ENCODE assay signal across 12 cellular contexts in the genomic region with DNA sequence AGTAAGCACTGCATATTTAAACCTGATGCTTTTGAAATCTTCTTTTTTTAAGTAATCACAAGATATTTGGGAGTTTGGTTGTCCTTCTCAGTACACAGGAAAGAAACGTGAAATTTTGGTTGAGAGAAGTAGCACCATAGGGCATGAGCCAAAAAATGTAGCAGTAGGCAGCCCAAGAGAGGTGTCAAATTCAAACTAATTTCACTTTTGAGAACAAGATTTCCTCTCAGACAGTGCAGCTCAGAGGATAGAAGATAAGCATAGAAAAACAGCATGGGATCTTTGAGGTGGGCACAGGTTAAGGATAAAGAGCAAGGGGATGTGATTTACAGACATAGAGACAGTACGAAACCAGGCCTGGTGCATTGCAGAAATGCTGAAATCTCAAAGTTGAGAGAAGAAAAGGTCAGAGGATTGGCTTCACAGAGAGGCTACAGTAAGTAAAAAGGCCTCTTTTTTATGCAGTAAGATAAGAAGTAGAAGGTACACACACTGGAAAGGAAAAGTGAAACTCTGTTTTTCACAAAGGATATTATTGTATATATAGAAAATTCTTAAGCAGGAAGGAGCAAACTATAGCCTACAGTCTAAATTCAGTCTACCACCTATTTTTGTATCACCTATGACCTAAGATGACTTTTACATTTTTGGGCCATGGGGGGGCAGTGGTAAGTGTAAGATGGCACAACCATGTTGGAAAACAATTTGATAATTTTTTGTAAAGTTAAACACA.
DNase-seq lines count a peak whose midpoint lies in the region; ATAC-seq and TF ChIP-seq lines count a peak whose summit lies in the region.
"Had no signal": no experiment of that assay in that cellular context is flagged by ENCODE, and none has a peak within 500 bp of the region (broad histone marks: within the 10 kb centered on the region; RNA-seq: fewer than 3 reads in every experiment).

No MANE protein-coding gene starts in this region.

- ATAC-seq in GM18519 (IDR thresholded peaks at IDR 0.05; ENCODE audit: low FRiP score, unreplicated experiment): peak; percentile 61
- ATAC-seq in GM21423 (IDR thresholded peaks at IDR 0.05; ENCODE audit: unreplicated experiment): peak; percentile 77
- peak; percentile 52 for ATAC-seq in HG03280 (IDR thresholded peaks at IDR 0.05; ENCODE audit: unreplicated experiment)
- ATAC-seq in foreskin keratinocyte: no peak
- ATAC-seq in Right ventricle myocardium inferior: no peak
- ATAC-seq in psoas muscle: no peak

- no peaks in the 10 kb centered on the region for H3K4me1 ChIP-seq in foreskin keratinocyte
- H3K4me1 ChIP-seq in psoas muscle: no peaks in the 10 kb centered on the region

- peak; percentile 26 for TF ChIP-seq CTCF in foreskin keratinocyte (conservative IDR thresholded peaks at IDR 0.05)
- no peak for TF ChIP-seq CTCF in psoas muscle (IDR thresholded peaks at IDR 0.05)

- no peak overlapping the region for H3K27ac ChIP-seq in foreskin keratinocyte
- H3K27ac ChIP-seq in psoas muscle: no peak overlapping the region

- H3K9me3 ChIP-seq in psoas muscle: no peaks in the 10 kb centered on the region

- DNase-seq in foreskin keratinocyte: no peak
- DNase-seq in anterior cingulate cortex (lab: John Stamatoyannopoulos, UW): no peak
- no peak for DNase-seq in Right ventricle myocardium inferior (ENCODE audit: missing footprints)
- no peak for DNase-seq in NCI-H82 (lab: John Stamatoyannopoulos, UW)
- DNase-seq in psoas muscle: no peak
- DNase-seq: activated B cell treated with CpG ODN at 0.5 μM for 24 hours; naive B cell; NCI-H748 treated with DMSO at 0.1 percent for 48 hours; stimulated activated CD4-positive, alpha-beta T cell treated with anti-CD3 and anti-CD28 coated beads, Interleukin-4, amount 100 ng/mL, for 1 hour had no signal

- H3K27me3 ChIP-seq in foreskin keratinocyte (no peaks in the 10 kb centered on the region), psoas muscle (ENCODE audit: insufficient read depth in 3 of 3, low read length in 2 of 3) (no peaks in the 10 kb centered on the region)

- intact Hi-C loops in Right ventricle myocardium inferior (cut with DNase I): no loop called here
- intact Hi-C loops in psoas muscle (cut with DNase I): no loop called here

- no peak overlapping the region for H3K4me3 ChIP-seq in psoas muscle

- no peaks in the 10 kb centered on the region for H3K36me3 ChIP-seq in psoas muscle (ENCODE audit: insufficient read depth in 1 of 2, low read depth in 1 of 2)

- 71 to 82% (median 75%) methylated on average over 2 of the region's 2 CpGs for WGBS in psoas muscle, 3 donors

Comparison
In these comparisons a context has a peak if more than half of its experiments do, and no peak if none do; other contexts are left out.
1. ATAC-seq: peak in GM18519 (single experiment), GM21423 (single experiment) and HG03280 (single experiment); none in foreskin keratinocyte (single experiment), Right ventricle myocardium inferior (single experiment) and psoas muscle (0 of 4).